Comparison of ENCODE assay signal across 18 cellular contexts in genomic region chr7:34902181-34902580, GRCh38.
DNase-seq lines count a peak whose midpoint lies in the region; ATAC-seq and TF ChIP-seq lines count a peak whose summit lies in the region.
"Had no signal": no experiment of that assay in that cellular context is flagged by ENCODE, and none has a peak within 500 bp of the region (broad histone marks: within the 10 kb centered on the region; RNA-seq: fewer than 3 reads in every experiment).

No MANE protein-coding gene starts in this region.

- H3K27ac ChIP-seq in testis = no peak overlapping the region
- H3K27ac ChIP-seq: 22Rv1, A549, C4-2B, GM23248 had no signal

- DNase-seq in D341Med (ENCODE audit: low spot score) = peak; percentile 72
- peak; percentile 82 for DNase-seq in NCI-H524 treated with DMSO at 0.1 percent for 48 hours (lab: John Stamatoyannopoulos, UW)
- DNase-seq in dermis blood vessel endothelial cell = peak; percentile 47
- peak; percentile 51 for DNase-seq in retinal pigment epithelial cell (ENCODE audit: low read depth)
- no peak for DNase-seq in NCI-H510A (lab: John Stamatoyannopoulos, UW)
- no peak for DNase-seq in testis
- DNase-seq: AML-193; Caco-2; CD4-positive, alpha-beta T cell; DMS79 treated with DMSO at 0.1 percent for 48 hours; GF-D8; GM23248; H9; KG1 had no signal

- ATAC-seq in GM18861 (IDR thresholded peaks at IDR 0.05; ENCODE audit: unreplicated experiment) = no peak
- ATAC-seq: A549 had no signal

- no peaks in the 10 kb centered on the region for H3K9me3 ChIP-seq in testis
- H3K9me3 ChIP-seq: A549, Caco-2 had no signal

- TF ChIP-seq CTCF in retinal pigment epithelial cell (conservative IDR thresholded peaks at IDR 0.05; ENCODE audit: low read depth, low read length) (no peak), testis (IDR thresholded peaks at IDR 0.05) (no peak)

- intact Hi-C loops in testis (cut with DNase I; ENCODE audit: low total_unique reads) = no loop called here

- no peaks in the 10 kb centered on the region for H3K27me3 ChIP-seq in testis

- no peak for TF ChIP-seq POLR2A in testis (IDR thresholded peaks at IDR 0.05)

- no peaks in the 10 kb centered on the region for H3K4me1 ChIP-seq in testis
- H3K4me1 ChIP-seq: A549, Caco-2 had no signal

- H3K36me3 ChIP-seq in testis (ENCODE audit: low read depth, missing control alignments) = no peaks in the 10 kb centered on the region

- no peak overlapping the region for H3K4me3 ChIP-seq in retinal pigment epithelial cell (ENCODE audit: low read length)
- no peak overlapping the region for H3K4me3 ChIP-seq in testis
- H3K4me3 ChIP-seq: A549, GM23248 had no signal

- 91 to 93% methylated on average over 6 of the region's 6 CpGs for WGBS in testis, 2 donors

Comparison
In these comparisons a context has a peak if more than half of its experiments do, and no peak if none do; other contexts are left out.
1. DNase-seq: peak in D341Med (single experiment), NCI-H524 treated with DMSO at 0.1 percent for 48 hours (single experiment), dermis blood vessel endothelial cell (single experiment) and retinal pigment epithelial cell (single experiment); none in NCI-H510A (single experiment) and testis (single experiment).